In the genomic region with DNA sequence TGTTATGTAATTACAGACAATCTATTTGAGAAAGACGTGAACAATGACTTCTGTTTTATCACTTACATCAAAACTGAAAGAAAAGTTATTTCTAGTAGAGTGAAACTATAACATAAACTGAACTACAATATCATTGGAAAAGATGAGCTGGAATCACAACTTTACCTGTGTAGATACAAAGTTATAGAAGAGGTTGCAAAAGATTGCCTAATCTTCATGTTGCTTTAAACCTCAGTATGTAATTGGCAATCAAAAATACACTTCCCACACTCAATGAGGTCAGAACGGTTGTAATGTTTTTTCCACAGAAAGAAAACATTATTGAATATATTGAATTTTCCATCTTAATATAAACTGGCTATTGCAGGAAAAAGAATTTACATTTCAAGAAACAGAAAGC, we compare ENCODE assay signal across 1 cellular context.
TF ChIP-seq lines count a peak whose summit lies in the region.

No MANE protein-coding gene starts in this region.

TF ChIP-seq in IMR-90, 13 proteins besides CTCF, POLR2A, EP300 and RAD21 (continued from another document):
- no peak for TF ChIP-seq CHD1 (IDR thresholded peaks at IDR 0.05; ENCODE audit: low read depth, low read length)
